Comparison of ENCODE assay signal across 1 cellular context in the genomic region with DNA sequence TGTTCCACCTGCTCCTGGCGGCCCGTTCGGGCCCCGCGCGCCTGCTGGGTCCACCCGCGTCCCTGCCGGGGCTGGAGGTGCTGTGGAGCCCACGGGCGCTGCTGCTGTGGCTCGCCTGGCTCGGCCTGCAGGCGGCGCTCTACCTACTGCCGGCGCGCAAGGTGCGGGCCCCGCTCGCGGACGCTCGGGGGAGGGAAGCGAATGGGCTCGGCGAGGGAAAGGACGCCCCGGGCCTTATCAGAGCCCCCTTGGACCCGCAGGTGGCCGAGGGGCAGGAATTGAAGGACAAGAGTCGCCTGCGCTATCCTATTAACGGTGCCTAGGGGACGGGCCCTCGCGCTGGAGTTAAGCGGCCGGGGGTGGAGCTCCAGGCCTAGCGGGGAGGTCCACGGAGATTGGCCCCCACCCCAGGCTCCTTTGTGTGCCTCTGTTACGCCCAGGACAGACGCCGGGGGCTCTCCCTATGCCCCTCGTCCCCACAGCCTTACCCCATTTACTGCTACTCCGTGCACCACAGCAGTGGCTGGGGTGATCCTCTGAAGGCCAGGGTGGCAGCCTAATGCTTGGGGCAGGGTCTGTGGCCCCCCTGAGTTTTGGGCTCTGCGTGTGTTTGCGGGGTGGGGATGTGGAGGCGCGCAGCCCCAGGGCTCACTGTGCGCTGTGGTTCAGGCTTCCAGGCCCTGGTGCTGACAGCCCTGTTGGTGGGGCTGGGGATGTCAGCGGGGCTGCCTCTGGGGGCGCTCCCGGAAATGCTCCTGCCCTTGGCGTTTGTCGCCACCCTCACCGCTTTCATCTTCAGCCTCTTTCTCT.
TF ChIP-seq lines count a peak whose summit lies in the region.

No MANE protein-coding gene starts in this region.

TF ChIP-seq in HepG2, 621 proteins besides CTCF, POLR2A, EP300 and RAD21 (continued from another document and continues in another):
- TF ChIP-seq, protein P1, sequence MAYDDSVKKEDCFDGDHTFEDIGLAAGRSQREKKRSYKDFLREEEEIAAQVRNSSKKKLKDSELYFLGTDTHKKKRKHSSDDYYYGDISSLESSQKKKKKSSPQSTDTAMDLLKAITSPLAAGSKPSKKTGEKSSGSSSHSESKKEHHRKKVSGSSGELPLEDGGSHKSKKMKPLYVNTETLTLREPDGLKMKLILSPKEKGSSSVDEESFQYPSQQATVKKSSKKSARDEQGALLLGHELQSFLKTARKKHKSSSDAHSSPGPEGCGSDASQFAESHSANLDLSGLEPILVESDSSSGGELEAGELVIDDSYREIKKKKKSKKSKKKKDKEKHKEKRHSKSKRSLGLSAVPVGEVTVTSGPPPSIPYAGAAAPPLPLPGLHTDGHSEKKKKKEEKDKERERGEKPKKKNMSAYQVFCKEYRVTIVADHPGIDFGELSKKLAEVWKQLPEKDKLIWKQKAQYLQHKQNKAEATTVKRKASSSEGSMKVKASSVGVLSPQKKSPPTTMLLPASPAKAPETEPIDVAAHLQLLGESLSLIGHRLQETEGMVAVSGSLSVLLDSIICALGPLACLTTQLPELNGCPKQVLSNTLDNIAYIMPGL (CRISPR knock-in tag; IDR thresholded peaks at IDR 0.05; ENCODE audit: borderline replicate concordance in 1 of 2, low read depth in 1 of 2): peak; percentile 97 to 99
- TF ChIP-seq ZFP36 (IDR thresholded peaks at IDR 0.05; ENCODE audit: borderline replicate concordance, low read depth, low read length, partially characterized antibody) (no peak), SMC3 (IDR thresholded peaks at IDR 0.05; ENCODE audit: low read length) (no peak), TCF7L2 (IDR thresholded peaks at IDR 0.05; ENCODE audit: low read depth, low read length) (no peak), HNF4G (IDR thresholded peaks at IDR 0.05; ENCODE audit: borderline replicate concordance, low read depth, low read length) (no peak), HNF4G (CRISPR knock-in tag; IDR thresholded peaks at IDR 0.05; ENCODE audit: borderline replicate concordance, low read depth) (no peak), NONO (IDR thresholded peaks at IDR 0.05) (no peak), NONO (CRISPR knock-in tag; conservative IDR thresholded peaks at IDR 0.05) (peak; percentile 67), ZNF558 (CRISPR knock-in tag; IDR thresholded peaks at IDR 0.05; ENCODE audit: borderline replicate concordance) (no peak), ZNF75D (CRISPR knock-in tag; IDR thresholded peaks at IDR 0.05; ENCODE audit: borderline replicate concordance) (no peak), SMAD9 (CRISPR knock-in tag; IDR thresholded peaks at IDR 0.05) (no peak; the same call in 1 of the 2 replicates), FOXJ3 (CRISPR knock-in tag; IDR thresholded peaks at IDR 0.05; ENCODE audit: borderline replicate concordance) (no peak), ATM (IDR thresholded peaks at IDR 0.05; ENCODE audit: borderline replicate concordance) (no peak), ZNF788 (CRISPR knock-in tag; IDR thresholded peaks at IDR 0.05; ENCODE audit: borderline replicate concordance) (no peak), MYC (CRISPR knock-in tag; IDR thresholded peaks at IDR 0.05; ENCODE audit: borderline replicate concordance) (peak; percentile 66), NFRKB (IDR thresholded peaks at IDR 0.05) (no peak), ZNF263 (CRISPR knock-in tag; IDR thresholded peaks at IDR 0.05) (no peak; the same call in 1 of the 2 replicates), KAT2B (IDR thresholded peaks at IDR 0.05; ENCODE audit: borderline replicate concordance, low read depth, low read length) (no peak), ZNF569 (CRISPR knock-in tag; IDR thresholded peaks at IDR 0.05; ENCODE audit: borderline replicate concordance) (no peak)
- TF ChIP-seq, protein P2, sequence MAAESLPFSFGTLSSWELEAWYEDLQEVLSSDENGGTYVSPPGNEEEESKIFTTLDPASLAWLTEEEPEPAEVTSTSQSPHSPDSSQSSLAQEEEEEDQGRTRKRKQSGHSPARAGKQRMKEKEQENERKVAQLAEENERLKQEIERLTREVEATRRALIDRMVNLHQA (CRISPR knock-in tag; IDR thresholded peaks at IDR 0.05): no peak
- TF ChIP-seq, protein P3, sequence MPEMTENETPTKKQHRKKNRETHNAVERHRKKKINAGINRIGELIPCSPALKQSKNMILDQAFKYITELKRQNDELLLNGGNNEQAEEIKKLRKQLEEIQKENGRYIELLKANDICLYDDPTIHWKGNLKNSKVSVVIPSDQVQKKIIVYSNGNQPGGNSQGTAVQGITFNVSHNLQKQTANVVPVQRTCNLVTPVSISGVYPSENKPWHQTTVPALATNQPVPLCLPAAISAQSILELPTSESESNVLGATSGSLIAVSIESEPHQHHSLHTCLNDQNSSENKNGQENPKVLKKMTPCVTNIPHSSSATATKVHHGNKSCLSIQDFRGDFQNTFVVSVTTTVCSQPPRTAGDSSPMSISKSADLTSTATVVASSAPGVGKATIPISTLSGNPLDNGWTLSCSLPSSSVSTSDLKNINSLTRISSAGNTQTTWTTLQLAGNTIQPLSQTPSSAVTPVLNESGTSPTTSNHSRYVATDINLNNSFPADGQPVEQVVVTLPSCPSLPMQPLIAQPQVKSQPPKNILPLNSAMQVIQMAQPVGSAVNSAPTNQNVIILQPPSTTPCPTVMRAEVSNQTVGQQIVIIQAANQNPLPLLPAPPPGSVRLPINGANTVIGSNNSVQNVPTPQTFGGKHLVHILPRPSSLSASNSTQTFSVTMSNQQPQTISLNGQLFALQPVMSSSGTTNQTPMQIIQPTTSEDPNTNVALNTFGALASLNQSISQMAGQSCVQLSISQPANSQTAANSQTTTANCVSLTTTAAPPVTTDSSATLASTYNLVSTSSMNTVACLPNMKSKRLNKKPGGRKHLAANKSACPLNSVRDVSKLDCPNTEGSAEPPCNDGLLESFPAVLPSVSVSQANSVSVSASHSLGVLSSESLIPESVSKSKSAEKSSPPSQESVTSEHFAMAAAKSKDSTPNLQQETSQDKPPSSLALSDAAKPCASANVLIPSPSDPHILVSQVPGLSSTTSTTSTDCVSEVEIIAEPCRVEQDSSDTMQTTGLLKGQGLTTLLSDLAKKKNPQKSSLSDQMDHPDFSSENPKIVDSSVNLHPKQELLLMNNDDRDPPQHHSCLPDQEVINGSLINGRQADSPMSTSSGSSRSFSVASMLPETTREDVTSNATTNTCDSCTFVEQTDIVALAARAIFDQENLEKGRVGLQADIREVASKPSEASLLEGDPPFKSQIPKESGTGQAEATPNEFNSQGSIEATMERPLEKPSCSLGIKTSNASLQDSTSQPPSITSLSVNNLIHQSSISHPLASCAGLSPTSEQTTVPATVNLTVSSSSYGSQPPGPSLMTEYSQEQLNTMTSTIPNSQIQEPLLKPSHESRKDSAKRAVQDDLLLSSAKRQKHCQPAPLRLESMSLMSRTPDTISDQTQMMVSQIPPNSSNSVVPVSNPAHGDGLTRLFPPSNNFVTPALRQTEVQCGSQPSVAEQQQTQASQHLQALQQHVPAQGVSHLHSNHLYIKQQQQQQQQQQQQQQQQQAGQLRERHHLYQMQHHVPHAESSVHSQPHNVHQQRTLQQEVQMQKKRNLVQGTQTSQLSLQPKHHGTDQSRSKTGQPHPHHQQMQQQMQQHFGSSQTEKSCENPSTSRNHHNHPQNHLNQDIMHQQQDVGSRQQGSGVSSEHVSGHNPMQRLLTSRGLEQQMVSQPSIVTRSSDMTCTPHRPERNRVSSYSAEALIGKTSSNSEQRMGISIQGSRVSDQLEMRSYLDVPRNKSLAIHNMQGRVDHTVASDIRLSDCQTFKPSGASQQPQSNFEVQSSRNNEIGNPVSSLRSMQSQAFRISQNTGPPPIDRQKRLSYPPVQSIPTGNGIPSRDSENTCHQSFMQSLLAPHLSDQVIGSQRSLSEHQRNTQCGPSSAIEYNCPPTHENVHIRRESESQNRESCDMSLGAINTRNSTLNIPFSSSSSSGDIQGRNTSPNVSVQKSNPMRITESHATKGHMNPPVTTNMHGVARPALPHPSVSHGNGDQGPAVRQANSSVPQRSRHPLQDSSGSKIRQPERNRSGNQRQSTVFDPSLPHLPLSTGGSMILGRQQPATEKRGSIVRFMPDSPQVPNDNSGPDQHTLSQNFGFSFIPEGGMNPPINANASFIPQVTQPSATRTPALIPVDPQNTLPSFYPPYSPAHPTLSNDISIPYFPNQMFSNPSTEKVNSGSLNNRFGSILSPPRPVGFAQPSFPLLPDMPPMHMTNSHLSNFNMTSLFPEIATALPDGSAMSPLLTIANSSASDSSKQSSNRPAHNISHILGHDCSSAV (CRISPR knock-in tag; IDR thresholded peaks at IDR 0.05; ENCODE audit: borderline replicate concordance): no peak
- TF ChIP-seq, protein P4, sequence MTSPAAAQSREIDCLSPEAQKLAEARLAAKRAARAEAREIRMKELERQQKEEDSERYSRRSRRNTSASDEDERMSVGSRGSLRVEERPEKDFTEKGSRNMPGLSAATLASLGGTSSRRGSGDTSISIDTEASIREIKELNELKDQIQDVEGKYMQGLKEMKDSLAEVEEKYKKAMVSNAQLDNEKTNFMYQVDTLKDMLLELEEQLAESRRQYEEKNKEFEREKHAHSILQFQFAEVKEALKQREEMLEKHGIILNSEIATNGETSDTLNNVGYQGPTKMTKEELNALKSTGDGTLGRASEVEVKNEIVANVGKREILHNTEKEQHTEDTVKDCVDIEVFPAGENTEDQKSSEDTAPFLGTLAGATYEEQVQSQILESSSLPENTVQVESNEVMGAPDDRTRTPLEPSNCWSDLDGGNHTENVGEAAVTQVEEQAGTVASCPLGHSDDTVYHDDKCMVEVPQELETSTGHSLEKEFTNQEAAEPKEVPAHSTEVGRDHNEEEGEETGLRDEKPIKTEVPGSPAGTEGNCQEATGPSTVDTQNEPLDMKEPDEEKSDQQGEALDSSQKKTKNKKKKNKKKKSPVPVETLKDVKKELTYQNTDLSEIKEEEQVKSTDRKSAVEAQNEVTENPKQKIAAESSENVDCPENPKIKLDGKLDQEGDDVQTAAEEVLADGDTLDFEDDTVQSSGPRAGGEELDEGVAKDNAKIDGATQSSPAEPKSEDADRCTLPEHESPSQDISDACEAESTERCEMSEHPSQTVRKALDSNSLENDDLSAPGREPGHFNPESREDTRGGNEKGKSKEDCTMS (CRISPR knock-in tag; conservative IDR thresholded peaks at IDR 0.05): no peak
- TF ChIP-seq, protein P5, sequence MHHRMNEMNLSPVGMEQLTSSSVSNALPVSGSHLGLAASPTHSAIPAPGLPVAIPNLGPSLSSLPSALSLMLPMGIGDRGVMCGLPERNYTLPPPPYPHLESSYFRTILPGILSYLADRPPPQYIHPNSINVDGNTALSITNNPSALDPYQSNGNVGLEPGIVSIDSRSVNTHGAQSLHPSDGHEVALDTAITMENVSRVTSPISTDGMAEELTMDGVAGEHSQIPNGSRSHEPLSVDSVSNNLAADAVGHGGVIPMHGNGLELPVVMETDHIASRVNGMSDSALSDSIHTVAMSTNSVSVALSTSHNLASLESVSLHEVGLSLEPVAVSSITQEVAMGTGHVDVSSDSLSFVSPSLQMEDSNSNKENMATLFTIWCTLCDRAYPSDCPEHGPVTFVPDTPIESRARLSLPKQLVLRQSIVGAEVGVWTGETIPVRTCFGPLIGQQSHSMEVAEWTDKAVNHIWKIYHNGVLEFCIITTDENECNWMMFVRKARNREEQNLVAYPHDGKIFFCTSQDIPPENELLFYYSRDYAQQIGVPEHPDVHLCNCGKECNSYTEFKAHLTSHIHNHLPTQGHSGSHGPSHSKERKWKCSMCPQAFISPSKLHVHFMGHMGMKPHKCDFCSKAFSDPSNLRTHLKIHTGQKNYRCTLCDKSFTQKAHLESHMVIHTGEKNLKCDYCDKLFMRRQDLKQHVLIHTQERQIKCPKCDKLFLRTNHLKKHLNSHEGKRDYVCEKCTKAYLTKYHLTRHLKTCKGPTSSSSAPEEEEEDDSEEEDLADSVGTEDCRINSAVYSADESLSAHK (CRISPR knock-in tag; IDR thresholded peaks at IDR 0.05; ENCODE audit: borderline replicate concordance): no peak
- TF ChIP-seq, protein P6, sequence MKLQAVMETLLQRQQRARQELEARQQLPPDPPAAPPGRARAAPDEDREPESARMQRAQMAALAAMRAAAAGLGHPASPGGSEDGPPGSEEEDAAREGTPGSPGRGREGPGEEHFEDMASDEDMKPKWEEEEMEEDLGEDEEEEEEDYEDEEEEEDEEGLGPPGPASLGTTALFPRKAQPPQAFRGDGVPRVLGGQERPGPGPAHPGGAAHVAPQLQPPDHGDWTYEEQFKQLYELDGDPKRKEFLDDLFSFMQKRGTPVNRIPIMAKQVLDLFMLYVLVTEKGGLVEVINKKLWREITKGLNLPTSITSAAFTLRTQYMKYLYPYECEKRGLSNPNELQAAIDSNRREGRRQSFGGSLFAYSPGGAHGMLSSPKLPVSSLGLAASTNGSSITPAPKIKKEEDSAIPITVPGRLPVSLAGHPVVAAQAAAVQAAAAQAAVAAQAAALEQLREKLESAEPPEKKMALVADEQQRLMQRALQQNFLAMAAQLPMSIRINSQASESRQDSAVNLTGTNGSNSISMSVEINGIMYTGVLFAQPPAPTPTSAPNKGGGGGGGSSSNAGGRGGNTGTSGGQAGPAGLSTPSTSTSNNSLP (IDR thresholded peaks at IDR 0.05; ENCODE audit: low read depth, low read length): no peak
- TF ChIP-seq, protein P7, sequence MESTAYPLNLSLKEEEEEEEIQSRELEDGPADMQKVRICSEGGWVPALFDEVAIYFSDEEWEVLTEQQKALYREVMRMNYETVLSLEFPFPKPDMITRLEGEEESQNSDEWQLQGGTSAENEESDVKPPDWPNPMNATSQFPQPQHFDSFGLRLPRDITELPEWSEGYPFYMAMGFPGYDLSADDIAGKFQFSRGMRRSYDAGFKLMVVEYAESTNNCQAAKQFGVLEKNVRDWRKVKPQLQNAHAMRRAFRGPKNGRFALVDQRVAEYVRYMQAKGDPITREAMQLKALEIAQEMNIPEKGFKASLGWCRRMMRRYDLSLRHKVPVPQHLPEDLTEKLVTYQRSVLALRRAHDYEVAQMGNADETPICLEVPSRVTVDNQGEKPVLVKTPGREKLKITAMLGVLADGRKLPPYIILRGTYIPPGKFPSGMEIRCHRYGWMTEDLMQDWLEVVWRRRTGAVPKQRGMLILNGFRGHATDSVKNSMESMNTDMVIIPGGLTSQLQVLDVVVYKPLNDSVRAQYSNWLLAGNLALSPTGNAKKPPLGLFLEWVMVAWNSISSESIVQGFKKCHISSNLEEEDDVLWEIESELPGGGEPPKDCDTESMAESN (CRISPR knock-in tag; conservative IDR thresholded peaks at IDR 0.05): 0 out of 2 replicates have a peak, but pooled peaks have one; percentile 51
- TF ChIP-seq, protein P8, sequence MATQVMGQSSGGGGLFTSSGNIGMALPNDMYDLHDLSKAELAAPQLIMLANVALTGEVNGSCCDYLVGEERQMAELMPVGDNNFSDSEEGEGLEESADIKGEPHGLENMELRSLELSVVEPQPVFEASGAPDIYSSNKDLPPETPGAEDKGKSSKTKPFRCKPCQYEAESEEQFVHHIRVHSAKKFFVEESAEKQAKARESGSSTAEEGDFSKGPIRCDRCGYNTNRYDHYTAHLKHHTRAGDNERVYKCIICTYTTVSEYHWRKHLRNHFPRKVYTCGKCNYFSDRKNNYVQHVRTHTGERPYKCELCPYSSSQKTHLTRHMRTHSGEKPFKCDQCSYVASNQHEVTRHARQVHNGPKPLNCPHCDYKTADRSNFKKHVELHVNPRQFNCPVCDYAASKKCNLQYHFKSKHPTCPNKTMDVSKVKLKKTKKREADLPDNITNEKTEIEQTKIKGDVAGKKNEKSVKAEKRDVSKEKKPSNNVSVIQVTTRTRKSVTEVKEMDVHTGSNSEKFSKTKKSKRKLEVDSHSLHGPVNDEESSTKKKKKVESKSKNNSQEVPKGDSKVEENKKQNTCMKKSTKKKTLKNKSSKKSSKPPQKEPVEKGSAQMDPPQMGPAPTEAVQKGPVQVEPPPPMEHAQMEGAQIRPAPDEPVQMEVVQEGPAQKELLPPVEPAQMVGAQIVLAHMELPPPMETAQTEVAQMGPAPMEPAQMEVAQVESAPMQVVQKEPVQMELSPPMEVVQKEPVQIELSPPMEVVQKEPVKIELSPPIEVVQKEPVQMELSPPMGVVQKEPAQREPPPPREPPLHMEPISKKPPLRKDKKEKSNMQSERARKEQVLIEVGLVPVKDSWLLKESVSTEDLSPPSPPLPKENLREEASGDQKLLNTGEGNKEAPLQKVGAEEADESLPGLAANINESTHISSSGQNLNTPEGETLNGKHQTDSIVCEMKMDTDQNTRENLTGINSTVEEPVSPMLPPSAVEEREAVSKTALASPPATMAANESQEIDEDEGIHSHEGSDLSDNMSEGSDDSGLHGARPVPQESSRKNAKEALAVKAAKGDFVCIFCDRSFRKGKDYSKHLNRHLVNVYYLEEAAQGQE (IDR thresholded peaks at IDR 0.05; ENCODE audit: borderline replicate concordance in 1 of 2, low read depth in 1 of 2, low read length in 2 of 2): 0 out of 4 replicates have a peak, but pooled peaks of 1 of the 2 experiments have one; percentile 24
